10 cellular contexts compared by ENCODE assay signal in the genomic region with DNA sequence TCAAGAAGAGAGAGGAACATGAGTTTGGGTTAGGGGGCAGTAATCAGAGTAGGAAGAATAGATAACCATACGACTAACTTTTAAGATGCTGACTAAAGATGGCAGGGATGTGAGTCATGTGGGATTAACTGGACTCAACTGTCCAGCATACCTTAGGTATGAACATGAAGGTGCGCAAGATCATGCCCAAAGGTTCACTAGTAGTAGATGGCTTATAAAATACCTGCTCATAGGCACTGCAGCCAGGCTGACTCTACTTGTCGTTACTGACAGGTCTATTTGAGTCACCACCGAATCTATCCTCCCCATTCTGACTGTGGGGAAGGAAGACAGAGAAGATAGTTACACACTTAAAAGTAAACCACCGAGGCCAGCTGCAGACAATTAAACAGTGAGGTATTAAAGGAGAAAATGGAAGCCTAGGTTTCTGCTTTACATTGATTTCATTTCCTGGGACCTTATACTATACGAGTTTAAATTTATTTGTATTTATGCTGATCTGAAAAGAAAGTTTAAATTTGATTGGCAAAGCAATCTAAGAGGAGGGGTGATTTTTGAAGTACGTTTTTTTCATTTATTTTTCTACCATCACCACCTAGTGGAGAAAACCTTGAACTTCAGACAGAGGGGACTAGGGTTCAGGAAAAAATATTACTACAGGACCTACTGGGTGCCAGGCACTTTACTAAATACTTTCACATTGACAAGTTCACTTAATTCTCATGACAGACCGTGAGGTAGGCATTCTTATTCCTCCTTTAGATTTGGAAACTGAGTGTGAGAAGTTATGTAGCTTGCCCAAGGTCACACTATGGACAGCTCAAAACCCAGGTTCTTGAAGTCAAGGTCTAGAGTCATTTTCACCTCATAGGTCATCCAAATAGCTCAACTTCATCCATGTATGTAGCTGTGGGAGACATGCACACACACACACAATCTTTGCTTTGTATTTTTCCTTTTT. TPM values are rescaled to one million over a fixed set of nuclear protein-coding genes. Genes with fewer than 3 reads are reported as not detected.
DNase-seq lines count a peak whose midpoint lies in the region; ATAC-seq and TF ChIP-seq lines count a peak whose summit lies in the region.
"Had no signal": no experiment of that assay in that cellular context is flagged by ENCODE, and none has a peak within 500 bp of the region (broad histone marks: within the 10 kb centered on the region; RNA-seq: fewer than 3 reads in every experiment).

No MANE protein-coding gene starts in this region.

- H3K4me3 Mint-ChIP-seq in T-helper 17 cell = peak overlapping the region; percentile 46
- no peak overlapping the region for H3K4me3 Mint-ChIP-seq in type B pancreatic cell

- DNase-seq in cardiac muscle cell (ENCODE audit: low read depth in 1 of 2, low spot score in 1 of 2) (no peak), left cardiac atrium (no peak), T-helper 17 cell (no peak), esophagus squamous epithelium (lab: John Stamatoyannopoulos, UW) (no peak), type B pancreatic cell (ENCODE audit: extremely low spot score, unreplicated experiment) (no peak)
- DNase-seq in stimulated activated CD4-positive, alpha-beta T cell treated with anti-CD3 and anti-CD28 coated beads, Interleukin-4, amount 100 ng/mL, for 4 hours = no peak
- DNase-seq: effector CD4-positive, alpha-beta T cell had no signal

- TF ChIP-seq CTCF in cardiac muscle cell (IDR thresholded peaks at IDR 0.05; ENCODE audit: low read depth, low read length) (peak; percentile 46), esophagus squamous epithelium (IDR thresholded peaks at IDR 0.05) (peak in 4 of 6 experiments; percentile 31 to 55 (median 38)), type B pancreatic cell (conservative IDR thresholded peaks at IDR 0.05) (peak; percentile 64)

- no peaks in the 10 kb centered on the region for H3K36me3 ChIP-seq in cardiac muscle cell
- H3K36me3 ChIP-seq in esophagus squamous epithelium = no peaks in the 10 kb centered on the region

- intact Hi-C loops in left cardiac atrium (cut with DNase I) (no loop called here), esophagus squamous epithelium (cut with DNase I) (no loop called here)

- no peaks in the 10 kb centered on the region for H3K36me3 Mint-ChIP-seq in T-helper 17 cell (ENCODE audit: low read depth)
- H3K36me3 Mint-ChIP-seq in type B pancreatic cell = no peaks in the 10 kb centered on the region

- H3K27ac ChIP-seq in cardiac muscle cell (no peak overlapping the region), esophagus squamous epithelium (no peak overlapping the region)
- H3K27ac ChIP-seq: SJSA1 had no signal

- H3K27me3 Mint-ChIP-seq in T-helper 17 cell = peaks cover 5% of the 10 kb centered on the region
- no peaks in the 10 kb centered on the region for H3K27me3 Mint-ChIP-seq in type B pancreatic cell

- H3K27ac Mint-ChIP-seq in T-helper 17 cell (peak overlapping the region; percentile 65), type B pancreatic cell (no peak overlapping the region)

- ATAC-seq in left cardiac atrium = no peak
- ATAC-seq in T-helper 17 cell = no peak
- no peak for ATAC-seq in HG03039 (IDR thresholded peaks at IDR 0.05; ENCODE audit: unreplicated experiment)
- ATAC-seq in GM21367 (IDR thresholded peaks at IDR 0.05; ENCODE audit: unreplicated experiment) = no peak

- H3K9me3 ChIP-seq in cardiac muscle cell (ENCODE audit: low read depth) (no peaks in the 10 kb centered on the region), T-helper 17 cell (ENCODE audit: control insufficient read depth, low read length, poor library complexity, severe bottlenecking) (no peaks in the 10 kb centered on the region), esophagus squamous epithelium (no peaks in the 10 kb centered on the region)

- peaks cover 14% of the 10 kb centered on the region for H3K4me1 Mint-ChIP-seq in T-helper 17 cell
- H3K4me1 Mint-ChIP-seq in type B pancreatic cell (ENCODE audit: unreplicated experiment) = peaks cover 8% of the 10 kb centered on the region

- no peaks in the 10 kb centered on the region for H3K9me3 Mint-ChIP-seq in type B pancreatic cell

- H3K4me3 ChIP-seq in cardiac muscle cell = no peak overlapping the region
- H3K4me3 ChIP-seq in esophagus squamous epithelium = no peak overlapping the region
- H3K4me3 ChIP-seq: SJSA1 had no signal

- H3K4me1 ChIP-seq in cardiac muscle cell (ENCODE audit: low read depth) (peaks cover 11% of the 10 kb centered on the region), esophagus squamous epithelium (peaks cover 0 to 7% (median 2%) of the 10 kb centered on the region in 3 donors)

- 69% methylated on average over 8 of the region's 8 CpGs for WGBS in esophagus squamous epithelium, 2 donors

- no peaks in the 10 kb centered on the region for H3K27me3 ChIP-seq in cardiac muscle cell
- H3K27me3 ChIP-seq in esophagus squamous epithelium = no peaks in the 10 kb centered on the region
- H3K27me3 ChIP-seq: SJSA1 had no signal

- no peak for TF ChIP-seq POLR2A in esophagus squamous epithelium (IDR thresholded peaks at IDR 0.05)

RNA-seq across cellular contexts. Expression of gene WRNIP1, which starts 4.0 kb away (rescaled TPM):
- total RNA-seq in cardiac muscle cell = 63.0 and 89.9 TPM in 2 replicates
- 59.2 and 77.7 TPM in 2 replicates for polyA plus RNA-seq in cardiac muscle cell
- total RNA-seq in left cardiac atrium = 10 to 100 TPM; 34.8 to 36.9 TPM
- total RNA-seq in T-helper 17 cell = 10 to 100 TPM; 34.0 to 45.3 TPM
- 10 to 100 TPM; 66.0 to 75.6 (median 69.9) TPM for total RNA-seq in esophagus squamous epithelium
- total RNA-seq in type B pancreatic cell (ENCODE audit: low replicate concordance) = 37.6 and 41.2 TPM in 2 replicates

RNA-seq across cellular contexts. Expression of gene MYLK4, which starts 10.4 kb away (rescaled TPM):
- 0.56 and 0.69 TPM in 2 replicates for total RNA-seq in cardiac muscle cell
- polyA plus RNA-seq in cardiac muscle cell = 0.23 and 0.64 TPM in 2 replicates
- total RNA-seq in left cardiac atrium = 1 to 10 TPM; 1.6 to 2.6 TPM
- 1 to 10 TPM in 1 of 2 donors, under 1 TPM in 1; 0.45 to 1.7 TPM for total RNA-seq in T-helper 17 cell
- total RNA-seq in esophagus squamous epithelium = 1 to 10 TPM in 2 of 4 donors, under 1 TPM in 2; 0.49 to 1.9 (median 1.0) TPM
- 0.29 and 0.65 TPM in 2 replicates for total RNA-seq in type B pancreatic cell (ENCODE audit: low replicate concordance)
